Comparison of ENCODE assay signal across 21 cellular contexts in the genomic region with DNA sequence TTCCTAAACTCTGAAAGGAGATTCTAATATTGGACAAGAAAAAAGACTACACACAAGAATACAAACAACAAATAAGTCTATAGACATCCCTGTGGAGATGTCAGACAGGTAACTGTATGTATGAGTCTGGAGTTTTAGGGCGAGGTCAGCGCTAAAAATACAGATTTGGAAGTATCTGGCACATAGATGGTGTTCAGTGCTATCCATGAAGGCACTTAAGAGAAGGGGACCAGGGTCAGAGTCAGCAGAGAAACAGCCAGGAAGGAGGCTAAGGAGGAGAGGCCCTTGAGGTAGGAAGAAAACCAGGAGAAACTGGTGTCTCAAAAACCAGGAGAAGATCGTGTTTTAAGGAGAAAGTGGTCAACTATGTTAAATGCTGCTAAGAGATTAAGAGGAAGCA. TPM values are rescaled to one million over a fixed set of nuclear protein-coding genes. Genes with fewer than 3 reads are reported as not detected.
DNase-seq lines count a peak whose midpoint lies in the region; TF ChIP-seq lines count a peak whose summit lies in the region.
"Had no signal": no experiment of that assay in that cellular context is flagged by ENCODE, and none has a peak within 500 bp of the region (broad histone marks: within the 10 kb centered on the region; RNA-seq: fewer than 3 reads in every experiment).

No MANE protein-coding gene starts in this region.

- TF ChIP-seq EP300 in suprapubic skin (IDR thresholded peaks at IDR 0.05), result no peak

- TF ChIP-seq POLR2A in suprapubic skin (IDR thresholded peaks at IDR 0.05), result no peak

- intact Hi-C loops in activated naive CD4-positive, alpha-beta T cell treated with anti-CD3 and anti-CD28 coated beads for 36 hours (cut with micrococcal nuclease), result no loop called here
- intact Hi-C loops in activated T-helper 2 cell treated with anti-CD3 and anti-CD28 coated beads, Interferon-gamma antibody, Interleukin-2, Interleukin-4, amounts not matched to agents 10 μg/mL and 5 μg/mL and 100 μg/mL, durations not matched to agents 14 hours and 24 hours and 36 hours (cut with micrococcal nuclease), result no loop called here

- no peak overlapping the region for H3K27ac ChIP-seq in CD8-positive, alpha-beta memory T cell (ENCODE audit: low read depth, low read length)
- no peak overlapping the region for H3K27ac ChIP-seq in suprapubic skin
- H3K27ac ChIP-seq: A549; BLaER1 treated with 17β-estradiol and CSF1 and Interleukin-3, amounts not matched to agents 10 nM and 100 nM had no signal

- H3K27me3 Mint-ChIP-seq in activated naive CD4-positive, alpha-beta T cell treated with anti-CD3 and anti-CD28 coated beads for 36 hours (ENCODE audit: low read depth), result no peaks in the 10 kb centered on the region
- H3K27me3 Mint-ChIP-seq in CD8-positive, alpha-beta memory T cell, result no peaks in the 10 kb centered on the region
- H3K27me3 Mint-ChIP-seq in activated T-helper 2 cell treated with anti-CD3 and anti-CD28 coated beads, Interferon-gamma antibody, Interleukin-2, Interleukin-4, amounts not matched to agents 10 μg/mL and 5 μg/mL and 100 μg/mL, durations not matched to agents 14 hours and 24 hours and 36 hours (ENCODE audit: low read depth), result no peaks in the 10 kb centered on the region
- no peaks in the 10 kb centered on the region for H3K27me3 Mint-ChIP-seq in osteocyte (ENCODE audit: unreplicated experiment)

- POLR2A ChIA-PET in CD8-positive, alpha-beta memory T cell (lab: Charles Lee), result no interaction called here

- peak overlapping the region; percentile 36 for H3K27ac Mint-ChIP-seq in activated naive CD4-positive, alpha-beta T cell treated with anti-CD3 and anti-CD28 coated beads for 36 hours
- H3K27ac Mint-ChIP-seq in CD8-positive, alpha-beta memory T cell, result peak overlapping the region in 5 of 8 donors; percentile 0 to 65 (median 22)
- H3K27ac Mint-ChIP-seq in activated T-helper 2 cell treated with anti-CD3 and anti-CD28 coated beads, Interferon-gamma antibody, Interleukin-2, Interleukin-4, amounts not matched to agents 10 μg/mL and 5 μg/mL and 100 μg/mL, durations not matched to agents 14 hours and 24 hours and 36 hours, result peak overlapping the region; percentile 0
- H3K27ac Mint-ChIP-seq in osteocyte (ENCODE audit: unreplicated experiment), result no peak overlapping the region

- H3K4me1 ChIP-seq in CD8-positive, alpha-beta memory T cell (ENCODE audit: insufficient read depth, low read length), result no peaks in the 10 kb centered on the region
- no peaks in the 10 kb centered on the region for H3K4me1 ChIP-seq in suprapubic skin
- H3K4me1 ChIP-seq: A549 had no signal

- H3K9me3 ChIP-seq in CD8-positive, alpha-beta memory T cell (ENCODE audit: low read length), result no peaks in the 10 kb centered on the region
- H3K9me3 ChIP-seq in suprapubic skin, result no peaks in the 10 kb centered on the region
- H3K9me3 ChIP-seq: A549; BLaER1 treated with 17β-estradiol and CSF1 and Interleukin-3, amounts not matched to agents 10 nM and 100 nM had no signal

- H3K36me3 Mint-ChIP-seq in activated naive CD4-positive, alpha-beta T cell treated with anti-CD3 and anti-CD28 coated beads for 36 hours (ENCODE audit: low read depth), result peaks cover 27% of the 10 kb centered on the region
- H3K36me3 Mint-ChIP-seq in CD8-positive, alpha-beta memory T cell, result peaks cover 0 to 70% (median 27%) of the 10 kb centered on the region in 3 donors
- peaks cover 54% of the 10 kb centered on the region for H3K36me3 Mint-ChIP-seq in activated T-helper 2 cell treated with anti-CD3 and anti-CD28 coated beads, Interferon-gamma antibody, Interleukin-2, Interleukin-4, amounts not matched to agents 10 μg/mL and 5 μg/mL and 100 μg/mL, durations not matched to agents 14 hours and 24 hours and 36 hours (ENCODE audit: low read depth)
- peaks cover 39% of the 10 kb centered on the region for H3K36me3 Mint-ChIP-seq in osteocyte (ENCODE audit: unreplicated experiment)

- H3K4me3 Mint-ChIP-seq in activated naive CD4-positive, alpha-beta T cell treated with anti-CD3 and anti-CD28 coated beads for 36 hours, result no peak overlapping the region
- no peak overlapping the region for H3K4me3 Mint-ChIP-seq in CD8-positive, alpha-beta memory T cell
- no peak overlapping the region for H3K4me3 Mint-ChIP-seq in activated T-helper 2 cell treated with anti-CD3 and anti-CD28 coated beads, Interferon-gamma antibody, Interleukin-2, Interleukin-4, amounts not matched to agents 10 μg/mL and 5 μg/mL and 100 μg/mL, durations not matched to agents 14 hours and 24 hours and 36 hours (ENCODE audit: low read depth)
- no peak overlapping the region for H3K4me3 Mint-ChIP-seq in osteocyte (ENCODE audit: unreplicated experiment)

- H3K4me3 ChIP-seq in CD8-positive, alpha-beta memory T cell (ENCODE audit: low read length), result no peak overlapping the region
- H3K4me3 ChIP-seq in suprapubic skin, result no peak overlapping the region
- H3K4me3 ChIP-seq: A549; BLaER1 treated with 17β-estradiol and CSF1 and Interleukin-3, amounts not matched to agents 10 nM and 100 nM had no signal

- CTCF ChIA-PET in activated naive CD4-positive, alpha-beta T cell treated with anti-CD3 and anti-CD28 coated beads for 36 hours (lab: Charles Lee), result interaction anchor here (0.6 kb wide), 1 partner anchor 72 kb away, joined by 3 read pairs; no protein-coding TSS in a partner anchor
- CTCF ChIA-PET in CD8-positive, alpha-beta memory T cell (lab: Charles Lee), result interaction anchor here (0.6 kb wide), 1 partner anchor 102 kb away, joined by 3 read pairs; no protein-coding TSS in a partner anchor

- TF ChIP-seq CTCF in osteocyte (IDR thresholded peaks at IDR 0.05), result no peak
- TF ChIP-seq CTCF in suprapubic skin (IDR thresholded peaks at IDR 0.05), result no peak

- no peaks in the 10 kb centered on the region for H3K9me3 Mint-ChIP-seq in activated naive CD4-positive, alpha-beta T cell treated with anti-CD3 and anti-CD28 coated beads for 36 hours
- no peaks in the 10 kb centered on the region for H3K9me3 Mint-ChIP-seq in CD8-positive, alpha-beta memory T cell
- H3K9me3 Mint-ChIP-seq in activated T-helper 2 cell treated with anti-CD3 and anti-CD28 coated beads, Interferon-gamma antibody, Interleukin-2, Interleukin-4, amounts not matched to agents 10 μg/mL and 5 μg/mL and 100 μg/mL, durations not matched to agents 14 hours and 24 hours and 36 hours, result no peaks in the 10 kb centered on the region
- no peaks in the 10 kb centered on the region for H3K9me3 Mint-ChIP-seq in osteocyte (ENCODE audit: unreplicated experiment)

- H3K4me1 Mint-ChIP-seq in activated naive CD4-positive, alpha-beta T cell treated with anti-CD3 and anti-CD28 coated beads for 36 hours (ENCODE audit: low read depth), result peaks cover 6% of the 10 kb centered on the region
- H3K4me1 Mint-ChIP-seq in CD8-positive, alpha-beta memory T cell, result peaks cover 1 to 7% (median 3%) of the 10 kb centered on the region in 3 donors
- peaks cover 14% of the 10 kb centered on the region for H3K4me1 Mint-ChIP-seq in activated T-helper 2 cell treated with anti-CD3 and anti-CD28 coated beads, Interferon-gamma antibody, Interleukin-2, Interleukin-4, amounts not matched to agents 10 μg/mL and 5 μg/mL and 100 μg/mL, durations not matched to agents 14 hours and 24 hours and 36 hours (ENCODE audit: low read depth)
- no peaks in the 10 kb centered on the region for H3K4me1 Mint-ChIP-seq in osteocyte (ENCODE audit: unreplicated experiment)

- no peaks in the 10 kb centered on the region for H3K27me3 ChIP-seq in CD8-positive, alpha-beta memory T cell (ENCODE audit: insufficient read depth, low read length, poor library complexity, severe bottlenecking)
- no peaks in the 10 kb centered on the region for H3K27me3 ChIP-seq in suprapubic skin
- H3K27me3 ChIP-seq: BLaER1 treated with 17β-estradiol and CSF1 and Interleukin-3, amounts not matched to agents 10 nM and 100 nM had no signal

- H3K36me3 ChIP-seq in CD8-positive, alpha-beta memory T cell (ENCODE audit: insufficient read depth, low read length), result peaks cover 21% of the 10 kb centered on the region
- H3K36me3 ChIP-seq in suprapubic skin, result peaks cover 54% of the 10 kb centered on the region

- 97% methylated on average over 3 of the region's 3 CpGs for WGBS in suprapubic skin

- DNase-seq in activated naive CD4-positive, alpha-beta T cell treated with anti-CD3 and anti-CD28 coated beads for 36 hours, result no peak
- no peak for DNase-seq in activated naive CD4-positive, alpha-beta T cell (lab: John Stamatoyannopoulos, UW)
- DNase-seq in CD8-positive, alpha-beta memory T cell, result no peak
- no peak for DNase-seq in activated T-helper 2 cell treated with anti-CD3 and anti-CD28 coated beads, Interferon-gamma antibody, Interleukin-2, Interleukin-4, amounts not matched to agents 10 μg/mL and 5 μg/mL and 100 μg/mL, durations not matched to agents 14 hours and 24 hours and 36 hours (ENCODE audit: low spot score)
- peak; percentile 36 for DNase-seq in osteocyte (ENCODE audit: extremely low spot score, unreplicated experiment)
- DNase-seq in germinal center (ENCODE audit: low spot score), result no peak
- no peak for DNase-seq in DMS 273 treated with DMSO at 0.1 percent for 48 hours (lab: John Stamatoyannopoulos, UW)
- no peak for DNase-seq in suprapubic skin (ENCODE audit: low spot score in 2 of 2)
- DNase-seq: DMS153, H7, IMR-90, Kasumi-1, MM.1S, NCI-H1092 treated with DMSO at 0.1 percent for 48 hours, NCI-H1694, NCI-H2107, NCI-H2227 treated with DMSO at 0.1 percent for 48 hours, NCI-H524 treated with DMSO at 0.1 percent for 48 hours had no signal

RNA-seq across cellular contexts. Expression of a gene that starts 18.1 kb away (rescaled TPM):
- 10 to 100 TPM; 13.2 to 14.7 TPM for total RNA-seq in activated naive CD4-positive, alpha-beta T cell treated with anti-CD3 and anti-CD28 coated beads for 36 hours
- 10 to 100 TPM; 51.0 to 53.7 TPM for total RNA-seq in CD8-positive, alpha-beta memory T cell
- polyA plus RNA-seq in CD8-positive, alpha-beta memory T cell, result 32.5 TPM
- total RNA-seq in activated T-helper 2 cell treated with anti-CD3 and anti-CD28 coated beads, Interferon-gamma antibody, Interleukin-2, Interleukin-4, amounts not matched to agents 10 μg/mL and 5 μg/mL and 100 μg/mL, durations not matched to agents 14 hours and 24 hours and 36 hours, result 48.2 TPM in 2 replicates
- total RNA-seq in osteocyte (41.2 and 43.4 TPM in 2 replicates), suprapubic skin (10 to 100 TPM; 30.3 to 42.2 (median 34.9) TPM)

RNA-seq across cellular contexts. Expression of a gene that starts 28.4 kb away (rescaled TPM):
- not detected for total RNA-seq in activated naive CD4-positive, alpha-beta T cell treated with anti-CD3 and anti-CD28 coated beads for 36 hours
- not detected for total RNA-seq in CD8-positive, alpha-beta memory T cell
- polyA plus RNA-seq in CD8-positive, alpha-beta memory T cell, result not detected
- not detected in 2 replicates for total RNA-seq in activated T-helper 2 cell treated with anti-CD3 and anti-CD28 coated beads, Interferon-gamma antibody, Interleukin-2, Interleukin-4, amounts not matched to agents 10 μg/mL and 5 μg/mL and 100 μg/mL, durations not matched to agents 14 hours and 24 hours and 36 hours
- not detected in 2 replicates for total RNA-seq in osteocyte
- total RNA-seq in suprapubic skin, result not detected
- total RNA-seq: HT1080, IMR-90 had no signal
- polyA plus RNA-seq: A549, IMR-90 had no signal

RNA-seq across cellular contexts. Expression of a gene that starts 41.0 kb away (rescaled TPM):
- 1 to 10 TPM; 6.2 to 6.8 TPM for total RNA-seq in activated naive CD4-positive, alpha-beta T cell treated with anti-CD3 and anti-CD28 coated beads for 36 hours
- 1 to 10 TPM; 4.4 to 5.5 TPM for total RNA-seq in CD8-positive, alpha-beta memory T cell
- 0.68 TPM for polyA plus RNA-seq in CD8-positive, alpha-beta memory T cell
- 18.7 and 18.9 TPM in 2 replicates for total RNA-seq in activated T-helper 2 cell treated with anti-CD3 and anti-CD28 coated beads, Interferon-gamma antibody, Interleukin-2, Interleukin-4, amounts not matched to agents 10 μg/mL and 5 μg/mL and 100 μg/mL, durations not matched to agents 14 hours and 24 hours and 36 hours
- total RNA-seq in osteocyte, result 2.1 and 2.7 TPM in 2 replicates
- total RNA-seq in suprapubic skin, result 1 to 10 TPM; 3.3 to 5.4 (median 3.6) TPM
